In genomic region chr17:83050651-83051422, GRCh38 we compare ENCODE assay signal across 8 cellular contexts. TPM values are rescaled to one million over a fixed set of nuclear protein-coding genes. Genes with fewer than 3 reads are reported as not detected.
DNase-seq lines count a peak whose midpoint lies in the region; ATAC-seq and TF ChIP-seq lines count a peak whose summit lies in the region.

No MANE protein-coding gene starts in this region.

- POLR2A ChIA-PET in activated naive CD8-positive, alpha-beta T cell treated with anti-CD3 and anti-CD28 coated beads, Interleukin-2, amount 10 ng/mL, durations not matched to agents 7 days and 5 days (lab: Charles Lee) = interaction anchor here (1.0 to 2.0 kb wide), 5 partner anchors 10 to 187 kb away, joined by 3 to 11 read pairs (median 5); partner anchors contain the start of gene METRNL

- H3K4me3 ChIP-seq in kidney epithelial cell (ENCODE audit: low read depth, low read length) (peak overlapping the region; percentile 71), subcutaneous abdominal adipose tissue (ENCODE audit: low read depth in 1 of 5, low read length in 5 of 5) (peak overlapping the region in 4 of 5 donors; percentile 61 to 83 (median 76))

- H3K9ac ChIP-seq in subcutaneous abdominal adipose tissue (ENCODE audit: low read length in 5 of 5) = peak overlapping the region in 4 of 5 donors; percentile 44 to 77 (median 54)

- no peaks in the 10 kb centered on the region for H3K27me3 Mint-ChIP-seq in activated naive CD8-positive, alpha-beta T cell treated with anti-CD3 and anti-CD28 coated beads, Interleukin-2, amount 10 ng/mL, durations not matched to agents 7 days and 5 days

- peaks cover 34% of the 10 kb centered on the region for H3K4me1 Mint-ChIP-seq in activated naive CD8-positive, alpha-beta T cell treated with anti-CD3 and anti-CD28 coated beads, Interleukin-2, amount 10 ng/mL, durations not matched to agents 7 days and 5 days

- H3K36me3 Mint-ChIP-seq in activated naive CD8-positive, alpha-beta T cell treated with anti-CD3 and anti-CD28 coated beads, Interleukin-2, amount 10 ng/mL, durations not matched to agents 7 days and 5 days = peaks cover 17% of the 10 kb centered on the region

- peaks cover 2 to 50% (median 23%) of the 10 kb centered on the region in 5 donors for H3K4me1 ChIP-seq in subcutaneous abdominal adipose tissue (ENCODE audit: control insufficient read depth in 5 of 5, insufficient read depth in 5 of 5, low read length in 5 of 5)

- H3K4me3 Mint-ChIP-seq in activated naive CD8-positive, alpha-beta T cell treated with anti-CD3 and anti-CD28 coated beads, Interleukin-2, amount 10 ng/mL, durations not matched to agents 7 days and 5 days = peak overlapping the region; percentile 86

- no peak for ATAC-seq in activated naive CD8-positive, alpha-beta T cell treated with anti-CD3 and anti-CD28 coated beads, Interleukin-2, amount 10 ng/mL, durations not matched to agents 7 days and 5 days (ENCODE audit: low read depth)
- no peak for ATAC-seq in HG03280 (IDR thresholded peaks at IDR 0.05; ENCODE audit: unreplicated experiment)

- peak overlapping the region; percentile 37 for H3K27ac ChIP-seq in subcutaneous abdominal adipose tissue (ENCODE audit: low read depth, low read length)

- H3K9me3 ChIP-seq in subcutaneous abdominal adipose tissue (ENCODE audit: control insufficient read depth in 5 of 5, low read length in 5 of 5) = peaks cover 0 to 4% (median 0%) of the 10 kb centered on the region in 5 donors

- H3K27me3 ChIP-seq in kidney epithelial cell (ENCODE audit: control insufficient read depth, insufficient read depth, low read length) (no peaks in the 10 kb centered on the region), subcutaneous abdominal adipose tissue (ENCODE audit: control insufficient read depth in 5 of 5, insufficient read depth in 4 of 5, low read length in 5 of 5) (no peaks in the 10 kb centered on the region)

- TF ChIP-seq CTCF in kidney epithelial cell (IDR thresholded peaks at IDR 0.05; ENCODE audit: insufficient read depth, low read length, poor library complexity, severe bottlenecking) (no peak), GM10266 (IDR thresholded peaks at IDR 0.05; ENCODE audit: control insufficient read depth, insufficient read depth, low read depth, missing control alignments) (no peak)

- H3K27ac Mint-ChIP-seq in activated naive CD8-positive, alpha-beta T cell treated with anti-CD3 and anti-CD28 coated beads, Interleukin-2, amount 10 ng/mL, durations not matched to agents 7 days and 5 days = peak overlapping the region; percentile 95

- peaks cover 6% of the 10 kb centered on the region for H3K9me3 Mint-ChIP-seq in activated naive CD8-positive, alpha-beta T cell treated with anti-CD3 and anti-CD28 coated beads, Interleukin-2, amount 10 ng/mL, durations not matched to agents 7 days and 5 days

- H3K36me3 ChIP-seq in kidney epithelial cell (ENCODE audit: control insufficient read depth, insufficient read depth, low read length) = no peaks in the 10 kb centered on the region
- H3K36me3 ChIP-seq in subcutaneous abdominal adipose tissue (ENCODE audit: control insufficient read depth in 5 of 5, insufficient read depth in 5 of 5, low read length in 5 of 5) = peaks cover 0 to 8% (median 0%) of the 10 kb centered on the region in 5 donors

- DNase-seq in stimulated activated CD4-positive, alpha-beta T cell treated with anti-CD3 and anti-CD28 coated beads, Interleukin-4, amount 100 ng/mL, for 1 hour = peak; percentile 17
- no peak for DNase-seq in stimulated activated CD4-positive, alpha-beta T cell treated with anti-CD3 and anti-CD28 coated beads, Interleukin-4, amount 100 ng/mL, for 24 hours
- no peak for DNase-seq in activated naive CD8-positive, alpha-beta T cell treated with anti-CD3 and anti-CD28 coated beads, Interleukin-2, amount 10 ng/mL, durations not matched to agents 7 days and 5 days
- DNase-seq in kidney epithelial cell (ENCODE audit: low read depth) = no peak
- no peak for DNase-seq in GM10266 (ENCODE audit: extremely low spot score)
- DNase-seq in GF-D8 (lab: John Stamatoyannopoulos, UW) = no peak

RNA-seq across cellular contexts. Expression of gene METRNL, which starts 28.6 kb away (rescaled TPM):
- 10 to 100 TPM; 11.1 to 13.2 TPM for total RNA-seq in activated naive CD8-positive, alpha-beta T cell treated with anti-CD3 and anti-CD28 coated beads, Interleukin-2, amount 10 ng/mL, durations not matched to agents 7 days and 5 days
- total RNA-seq in kidney epithelial cell = 91.5 and 97.0 TPM in 2 replicates
